In genomic region chr17:48074322-48075054, GRCh38 we compare ENCODE assay signal across 1 cellular context.
TF ChIP-seq lines count a peak whose summit lies in the region.

No MANE protein-coding gene starts in this region.

TF ChIP-seq in Ishikawa, 13 proteins besides CTCF, POLR2A, EP300 and RAD21 (continued from another document):
- peak; percentile 34; the same call in 1 of the 2 replicates for TF ChIP-seq MAX (IDR thresholded peaks at IDR 0.05)
- peak; percentile 69; the same call in 1 of the 2 replicates for TF ChIP-seq NFIC (IDR thresholded peaks at IDR 0.05)
- peak; percentile 54; the same call in 1 of the 2 replicates for TF ChIP-seq ZBTB7A (IDR thresholded peaks at IDR 0.05; ENCODE audit: low read depth)
